7 cellular contexts compared by ENCODE assay signal in the genomic region with DNA sequence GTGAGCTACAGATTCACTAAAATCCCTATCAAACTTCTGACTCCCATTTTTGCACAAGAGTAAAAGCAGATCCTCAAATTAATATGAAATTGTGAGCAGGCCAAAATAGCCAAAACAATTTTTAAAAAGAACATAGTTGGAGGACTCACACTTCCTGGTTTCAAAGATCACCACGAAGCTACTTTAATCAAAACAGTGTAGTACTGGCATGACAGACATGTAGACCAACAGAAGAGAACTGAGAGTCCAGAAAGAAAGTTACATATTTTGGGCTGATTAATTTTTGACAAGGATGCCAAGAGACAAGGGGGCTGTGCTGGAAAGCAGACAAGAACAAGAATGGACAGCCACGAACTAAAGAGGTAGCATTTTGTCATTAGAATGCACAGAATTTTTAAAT. TPM values are rescaled to one million over a fixed set of nuclear protein-coding genes. Genes with fewer than 3 reads are reported as not detected.
DNase-seq lines count a peak whose midpoint lies in the region; ATAC-seq and TF ChIP-seq lines count a peak whose summit lies in the region.

No MANE protein-coding gene starts in this region.

- intact Hi-C loops in thyroid gland (cut with DNase I), result no loop called here
- intact Hi-C loops in aorta (cut with DNase I), result no loop called here

- peak; percentile 61 for ATAC-seq in GM21390 (IDR thresholded peaks at IDR 0.05; ENCODE audit: unreplicated experiment)
- ATAC-seq in HG03175 (IDR thresholded peaks at IDR 0.05; ENCODE audit: unreplicated experiment), result peak; percentile 78
- ATAC-seq in foreskin keratinocyte, result no peak
- ATAC-seq in aorta (ENCODE audit: low FRiP score), result no peak

- DNase-seq in foreskin keratinocyte (no peak), thyroid gland (no peak), GM19238 (ENCODE audit: insufficient read length, low spot score) (no peak), aorta (no peak), RPMI8226 (no peak)

- H3K27ac ChIP-seq in foreskin keratinocyte (peak overlapping the region; percentile 8), thyroid gland (peak overlapping the region in 2 of 3 donors; percentile 0 to 40), aorta (ENCODE audit: low read depth in 1 of 2, low read length in 2 of 2) (peak overlapping the region in 1 of 2 donors; percentile 22)

- no peak overlapping the region for H3K4me3 ChIP-seq in thyroid gland (replicated peaks in 1 of 3)
- H3K4me3 ChIP-seq in aorta (ENCODE audit: low read length in 2 of 2), result no peak overlapping the region

- TF ChIP-seq CTCF in foreskin keratinocyte (conservative IDR thresholded peaks at IDR 0.05) (no peak), thyroid gland (IDR thresholded peaks at IDR 0.05) (no peak)

- H3K27me3 ChIP-seq in foreskin keratinocyte (no peaks in the 10 kb centered on the region), thyroid gland (no peaks in the 10 kb centered on the region), aorta (ENCODE audit: control insufficient read depth in 1 of 2, insufficient read depth in 2 of 2, low read length in 1 of 2) (no peaks in the 10 kb centered on the region)

- no peak for TF ChIP-seq POLR2A in thyroid gland (IDR thresholded peaks at IDR 0.05)

- H3K9me3 ChIP-seq in thyroid gland (no peaks in the 10 kb centered on the region), aorta (ENCODE audit: control insufficient read depth, low read length) (no peaks in the 10 kb centered on the region)

- WGBS in thyroid gland, 2 donors, result 63 to 70% methylated on average over 2 of the region's 2 CpGs
- WGBS in aorta, 2 donors, result 2 to 5% methylated on average over 2 of the region's 2 CpGs

- H3K4me1 ChIP-seq in foreskin keratinocyte (peaks cover 34% of the 10 kb centered on the region), thyroid gland (peaks cover 45 to 57% of the 10 kb centered on the region in 2 donors), aorta (ENCODE audit: control insufficient read depth in 1 of 2, insufficient read depth in 2 of 2, low read length in 2 of 2) (peaks cover 3 to 12% of the 10 kb centered on the region in 2 donors)

- H3K36me3 ChIP-seq in thyroid gland (no peaks in the 10 kb centered on the region), aorta (ENCODE audit: control insufficient read depth in 1 of 2, insufficient read depth in 2 of 2, low read length in 1 of 2) (no peaks in the 10 kb centered on the region)

RNA-seq across cellular contexts. Expression of a gene that starts 14.2 kb away (rescaled TPM):
- total RNA-seq in foreskin keratinocyte (76.8 and 81.9 TPM in 2 replicates), thyroid gland (100 to 1,000 TPM in 2 of 4 donors, 10 to 100 TPM in 2; 95.2 to 168 (median 108) TPM), aorta (10 to 100 TPM; 71.8 to 73.5 TPM)
- polyA plus RNA-seq in foreskin keratinocyte (31.1 and 37.5 TPM in 2 replicates), aorta (10 to 100 TPM; 35.9 to 48.9 TPM)

Comparison
In these comparisons a context has a peak if more than half of its experiments do, and no peak if none do; other contexts are left out.
1. ATAC-seq: peak in GM21390 (single experiment) and HG03175 (single experiment); none in foreskin keratinocyte (single experiment) and aorta (single experiment).